Comparison of ENCODE assay signal across 6 cellular contexts in the genomic region with DNA sequence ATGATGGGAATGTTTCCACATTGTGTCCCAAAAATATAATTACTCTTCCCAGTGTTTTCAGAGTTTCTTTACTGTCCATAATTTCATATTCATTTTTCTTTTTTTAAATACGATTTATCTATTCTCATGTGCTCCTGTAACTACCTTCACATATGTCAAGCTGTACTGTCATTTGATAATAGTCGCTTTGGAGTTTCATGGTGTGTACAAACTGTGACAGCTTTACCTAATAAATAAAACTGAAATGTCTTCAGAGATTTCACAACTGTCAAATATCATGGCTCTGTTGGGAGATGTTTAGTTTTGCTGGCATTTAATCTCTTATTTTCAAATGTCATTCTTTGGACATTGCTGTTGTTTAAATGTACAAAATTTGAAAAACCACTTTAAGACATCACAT.
"Had no signal": no experiment of that assay in that cellular context is flagged by ENCODE, and none has a peak within 500 bp of the region (broad histone marks: within the 10 kb centered on the region; RNA-seq: fewer than 3 reads in every experiment).

No MANE protein-coding gene starts in this region.

- H3K9ac ChIP-seq: KMS-11 had no signal

- DNase-seq: IMR-90, KBM-7, KG1 had no signal

- H3K4me3 ChIP-seq: K562 had no signal

- H3K4me2 ChIP-seq: KMS-11 had no signal

- H3K27ac ChIP-seq: HL-60, KMS-11 had no signal
